In the genomic region with DNA sequence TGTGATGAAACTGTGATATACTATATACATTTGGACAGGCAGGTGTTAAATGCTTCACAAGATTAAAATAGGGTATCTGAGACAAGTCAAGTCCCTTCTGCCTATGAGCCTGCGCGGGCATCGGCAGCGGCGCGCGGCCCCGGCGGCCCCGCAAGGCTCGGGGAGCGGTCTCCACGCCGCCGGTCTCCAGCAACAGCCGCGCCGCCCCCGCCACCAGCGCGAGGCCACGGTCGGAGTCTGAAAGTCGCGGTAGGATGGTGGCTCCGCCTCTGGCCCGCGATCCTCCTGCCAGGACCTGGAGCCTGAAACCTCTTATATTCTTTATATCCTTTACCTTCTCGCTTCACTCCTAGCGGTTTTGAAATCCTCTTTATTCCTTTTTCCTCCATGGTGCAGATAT, we compare ENCODE assay signal across 27 cellular contexts.
"Had no signal": no experiment of that assay in that cellular context is flagged by ENCODE, and none has a peak within 500 bp of the region (broad histone marks: within the 10 kb centered on the region; RNA-seq: fewer than 3 reads in every experiment).

No MANE protein-coding gene starts in this region.

- H3K4me3 Mint-ChIP-seq: activated CD8-positive, alpha-beta T cell treated with anti-CD3 and anti-CD28 coated beads for 36 hours; activated naive CD4-positive, alpha-beta T cell treated with anti-CD3 and anti-CD28 coated beads, Interleukin-2, amount 50 U/mL, for 24 hours; activated T-cell treated with anti-CD3 and anti-CD28 coated beads, Interleukin-2, amount 50 U/mL, for 72 hours had no signal

- H3K9ac ChIP-seq: SK-N-SH had no signal

- H3K27ac Mint-ChIP-seq: activated CD8-positive, alpha-beta T cell treated with anti-CD3 and anti-CD28 coated beads for 36 hours; activated naive CD4-positive, alpha-beta T cell treated with anti-CD3 and anti-CD28 coated beads, Interleukin-2, amount 50 U/mL, for 24 hours; activated T-cell treated with anti-CD3 and anti-CD28 coated beads, Interleukin-2, amount 50 U/mL, for 72 hours had no signal

- H3K9me3 Mint-ChIP-seq: activated naive CD4-positive, alpha-beta T cell treated with anti-CD3 and anti-CD28 coated beads, Interleukin-2, amount 50 U/mL, for 24 hours had no signal

- H3K36me3 ChIP-seq: breast epithelium, SJCRH30, WERI-Rb-1 had no signal

- ATAC-seq: activated CD4-positive, CD25-positive, alpha-beta regulatory T cell treated with anti-CD3 and anti-CD28 coated beads, Interleukin-2, amount 50 U/mL, for 24 hours; activated CD8-positive, alpha-beta T cell treated with anti-CD3 and anti-CD28 coated beads for 36 hours; activated T-cell treated with anti-CD3 and anti-CD28 coated beads, Interleukin-2, amount 50 U/mL, for 72 hours had no signal

- H3K4me1 ChIP-seq: breast epithelium, Peyer's patch, SJCRH30 had no signal

- H3K27ac ChIP-seq: breast epithelium, Peyer's patch, RWPE1, SJCRH30, WERI-Rb-1 had no signal

- DNase-seq: activated CD4-positive, alpha-beta T cell treated with anti-CD3 and anti-CD28 coated beads for 4 hours; activated CD8-positive, alpha-beta memory T cell treated with anti-CD3 and anti-CD28 coated beads, Interleukin-2, amount 50 U/mL, for 4 hours; activated CD8-positive, alpha-beta T cell treated with anti-CD3 and anti-CD28 coated beads for 36 hours; activated naive CD4-positive, alpha-beta T cell; activated T-cell treated with anti-CD3 and anti-CD28 coated beads, Interleukin-2, amount 50 U/mL, for 72 hours; caudate nucleus; KG1; NCI-H1092; NCI-H1417; NCI-H1694; NCI-H2029; NCI-H2107; NCI-H2171 treated with DMSO at 0.1 percent for 48 hours; NCI-H345; NCI-H510A; NCI-H526 treated with DMSO at 0.1 percent for 48 hours; NK-92 treated with Interleukin-12 subunit alpha and Interleukin-12 subunit beta, amount 100 ng/mL, for 24 hours; Peyer's patch; Right ventricle myocardium superior; SJCRH30; SK-N-SH; T-helper 1 cell; WERI-Rb-1 had no signal

- H3K27me3 Mint-ChIP-seq: activated CD8-positive, alpha-beta T cell treated with anti-CD3 and anti-CD28 coated beads for 36 hours; activated naive CD4-positive, alpha-beta T cell treated with anti-CD3 and anti-CD28 coated beads, Interleukin-2, amount 50 U/mL, for 24 hours had no signal

- H3K9me3 ChIP-seq: breast epithelium, Peyer's patch, SJCRH30, SK-N-SH had no signal

- H3K4me3 ChIP-seq: breast epithelium, Peyer's patch, SJCRH30 had no signal

- H3K4me1 Mint-ChIP-seq: activated naive CD4-positive, alpha-beta T cell treated with anti-CD3 and anti-CD28 coated beads, Interleukin-2, amount 50 U/mL, for 24 hours had no signal
